ENCODE assay signal across 8 cellular contexts in genomic region chr18:63119647-63120046, GRCh38.
DNase-seq lines count a peak whose midpoint lies in the region; ATAC-seq, FAIRE-seq and TF ChIP-seq lines count a peak whose summit lies in the region.

No MANE protein-coding gene starts in this region.

- no peak overlapping the region for H3K4me3 Mint-ChIP-seq in nephron progenitor cell
- H3K4me3 Mint-ChIP-seq in CD4-positive, alpha-beta T cell = no peak overlapping the region

- CTCF ChIA-PET in HCT116 (lab: Charles Lee) (interaction anchor here (0.6 to 2.6 kb wide), 5 partner anchors 12 to 320 kb away, joined by 3 to 11 read pairs (median 5); no protein-coding TSS in a partner anchor), Panc1 (lab: Charles Lee) (interaction anchor here (0.6 kb wide), 1 partner anchor 9 kb away, joined by 4 read pairs; no protein-coding TSS in a partner anchor)
- CTCF ChIA-PET in CD4-positive, alpha-beta T cell (lab: Charles Lee) = interaction anchor here (1.6 kb wide), 1 partner anchor 203 kb away, joined by 5 read pairs; no protein-coding TSS in a partner anchor

- intact Hi-C loops in HCT116 (cut with micrococcal nuclease) = loop anchor here (1.0 to 5.0 kb wide), 2 partner anchors 204 to 223 kb away; no protein-coding TSS in a partner anchor
- intact Hi-C loops in Panc1 (cut with micrococcal nuclease; ENCODE audit: unreplicated experiment) = no loop called here
- intact Hi-C loops in CD4-positive, alpha-beta T cell (cut with DNase I, micrococcal nuclease) = no loop called here

- TF ChIP-seq CTCF in D721Med (IDR thresholded peaks at IDR 0.05; ENCODE audit: insufficient read depth, missing control alignments) (peak; percentile 48), HCT116 (IDR thresholded peaks at IDR 0.05 in 2 of 3, conservative IDR thresholded peaks at IDR 0.05 in 1 of 3; ENCODE audit: borderline replicate concordance in 1 of 3, insufficient read depth in 1 of 3, low read depth in 2 of 3, low read length in 2 of 3) (peak; percentile 43 to 66 (median 53); a peak in 4 of 6 replicates), Panc1 (IDR thresholded peaks at IDR 0.05) (peak; percentile 40), nephron progenitor cell (IDR thresholded peaks at IDR 0.05) (peak; percentile 39), coronary artery (IDR thresholded peaks at IDR 0.05) (no peak)
- TF ChIP-seq CTCF in CD4-positive, alpha-beta T cell (IDR thresholded peaks at IDR 0.05) = no peak

- peaks cover 6% of the 10 kb centered on the region; the same call in 1 of the 2 replicates for H3K27me3 ChIP-seq in HCT116 (ENCODE audit: insufficient read depth, low read length)
- H3K27me3 ChIP-seq in Panc1 (ENCODE audit: control insufficient read depth, insufficient read depth, low read length) = no peaks in the 10 kb centered on the region
- H3K27me3 ChIP-seq in CD4-positive, alpha-beta T cell (ENCODE audit: control insufficient read depth, insufficient read depth, low read length) = no peaks in the 10 kb centered on the region

- no peaks in the 10 kb centered on the region for H3K36me3 Mint-ChIP-seq in nephron progenitor cell (ENCODE audit: low read depth)
- H3K36me3 Mint-ChIP-seq in CD4-positive, alpha-beta T cell (ENCODE audit: low read depth) = no peaks in the 10 kb centered on the region

- POLR2A ChIA-PET in HCT116 (lab: Charles Lee) = interaction anchor here (0.8 kb wide), 1 partner anchor 320 kb away, joined by 3 read pairs; no protein-coding TSS in a partner anchor
- POLR2A ChIA-PET in Panc1 (lab: Charles Lee) = no interaction called here
- POLR2A ChIA-PET in CD4-positive, alpha-beta T cell (lab: Charles Lee) = no interaction called here

- H3K27ac Mint-ChIP-seq in nephron progenitor cell = no peak overlapping the region
- no peak overlapping the region for H3K27ac Mint-ChIP-seq in CD4-positive, alpha-beta T cell

- no peaks in the 10 kb centered on the region for H3K79me2 ChIP-seq in HCT116 (ENCODE audit: insufficient read depth, low read length)

- BruUV-seq in HCT116 (replicated peaks; lab: Mats Ljungman, UMichigan) (no TSS peak), Panc1 (replicated peaks; lab: Mats Ljungman, UMichigan) (no TSS peak)

- H3K9me3 ChIP-seq in HCT116 (ENCODE audit: control insufficient read depth in 1 of 2, insufficient read depth in 1 of 2, low read depth in 1 of 2, low read length in 2 of 2) = no peaks in the 10 kb centered on the region
- no peaks in the 10 kb centered on the region for H3K9me3 ChIP-seq in Panc1 (ENCODE audit: control insufficient read depth, insufficient read depth, low read depth, low read length)
- H3K9me3 ChIP-seq in CD4-positive, alpha-beta T cell (ENCODE audit: control insufficient read depth, low read length) = no peaks in the 10 kb centered on the region

- TF ChIP-seq POLR2A in HCT116 (IDR thresholded peaks at IDR 0.05; ENCODE audit: borderline replicate concordance, extremely low read depth, insufficient read depth, insufficient read length) = no peak

- no peaks in the 10 kb centered on the region for H3K9me3 Mint-ChIP-seq in nephron progenitor cell
- H3K9me3 Mint-ChIP-seq in CD4-positive, alpha-beta T cell = no peaks in the 10 kb centered on the region

- in situ Hi-C loops in Panc1 (cut with HindIII; ENCODE audit: low pct_unique_long_range_greater_than_20kb, low sequenced_read_pairs) = no loop called here

- ATAC-seq in HCT116 (peak; percentile 92), Panc1 (no peak)
- ATAC-seq in CD4-positive, alpha-beta T cell (ENCODE audit: poor library complexity) = no peak

- no peak overlapping the region for H3K9ac ChIP-seq in HCT116 (ENCODE audit: low read length)

- H2AFZ ChIP-seq in HCT116 (ENCODE audit: low read depth, low read length, poor library complexity, severe bottlenecking) = no peak overlapping the region

- TF ChIP-seq RAD21 in HCT116 (IDR thresholded peaks at IDR 0.05; ENCODE audit: low read depth) = peak; percentile 66

- no peak overlapping the region for H3K4me2 ChIP-seq in HCT116 (ENCODE audit: low read length)

- FAIRE-seq in D721Med (lab: Jason Lieb, UNC) = no peak

- DNase-seq in D721Med (ENCODE audit: insufficient read length, low spot score) (no peak), HCT116 (ENCODE audit: low read depth, low spot score) (peak; percentile 31), Panc1 (ENCODE audit: low read depth, low spot score) (no peak), dermis blood vessel endothelial cell (peak; percentile 53), nephron progenitor cell (no peak), coronary artery (ENCODE audit: low spot score) (no peak)
- DNase-seq in CD4-positive, alpha-beta T cell = no peak
- no peak for DNase-seq in activated CD4-positive, CD25-positive, alpha-beta regulatory T cell treated with anti-CD3 and anti-CD28 coated beads, Interleukin-2, amount 50 U/mL, for 72 hours

- RAD21 ChIA-PET in HCT116 (lab: Charles Lee; ENCODE audit: low non-redundant PET in 1 of 2, low total read pairs in 2 of 2, uncharacterized antibody in 2 of 2, unreplicated experiment in 2 of 2) = no interaction called here

- no peaks in the 10 kb centered on the region for H4K20me1 ChIP-seq in HCT116 (ENCODE audit: insufficient read depth)

- H3K27ac ChIP-seq in HCT116 (ENCODE audit: low read depth, low read length) (no peak overlapping the region), Panc1 (ENCODE audit: low read length) (no peak overlapping the region), coronary artery (no peak overlapping the region)
- H3K27ac ChIP-seq in CD4-positive, alpha-beta T cell (ENCODE audit: low read depth, low read length) = no peak overlapping the region

- peaks cover 12% of the 10 kb centered on the region for H3K27me3 Mint-ChIP-seq in nephron progenitor cell (ENCODE audit: low read depth, poor library complexity)
- H3K27me3 Mint-ChIP-seq in CD4-positive, alpha-beta T cell = no peaks in the 10 kb centered on the region

- no peaks in the 10 kb centered on the region for H3K36me3 ChIP-seq in HCT116 (ENCODE audit: control insufficient read depth in 1 of 2, insufficient read depth in 2 of 2, low read length in 2 of 2)
- no peaks in the 10 kb centered on the region for H3K36me3 ChIP-seq in Panc1 (ENCODE audit: control insufficient read depth, insufficient read depth, low read length)

- H3K4me1 ChIP-seq in HCT116 (ENCODE audit: control insufficient read depth in 1 of 2, insufficient read depth in 2 of 2, low read length in 2 of 2) = no peaks in the 10 kb centered on the region
- no peaks in the 10 kb centered on the region for H3K4me1 ChIP-seq in Panc1 (ENCODE audit: control insufficient read depth, insufficient read depth, low read length)

- H3K4me1 Mint-ChIP-seq in nephron progenitor cell = peaks cover 27% of the 10 kb centered on the region
- no peaks in the 10 kb centered on the region for H3K4me1 Mint-ChIP-seq in CD4-positive, alpha-beta T cell (ENCODE audit: low read depth)

- H3K4me3 ChIP-seq in HCT116 (replicated peaks in 1 of 2; ENCODE audit: low read depth in 1 of 2, low read length in 2 of 2) = no peak overlapping the region
- H3K4me3 ChIP-seq in Panc1 (ENCODE audit: low read depth in 2 of 2, low read length in 2 of 2) = no peak overlapping the region
- no peak overlapping the region for H3K4me3 ChIP-seq in coronary artery

- H3K9me2 ChIP-seq in HCT116 (ENCODE audit: insufficient read depth) = no peaks in the 10 kb centered on the region

TF ChIP-seq in HCT116, 20 proteins besides CTCF, POLR2A, EP300 and RAD21 (continues in another document):
- TF ChIP-seq ZNF274 (IDR thresholded peaks at IDR 0.05; ENCODE audit: low read depth, low read length) (no peak), TCF7L2 (IDR thresholded peaks at IDR 0.05; ENCODE audit: borderline replicate concordance, extremely low read depth, insufficient read depth, insufficient read length) (no peak), YY1 (IDR thresholded peaks at IDR 0.05; ENCODE audit: extremely low read depth, insufficient replicate concordance, low read depth, low read length) (no peak), FOSL1 (IDR thresholded peaks at IDR 0.05; ENCODE audit: low read depth) (no peak), ATF3 (IDR thresholded peaks at IDR 0.05) (no peak), ELF1 (IDR thresholded peaks at IDR 0.05; ENCODE audit: borderline replicate concordance, low read depth) (no peak), REST (IDR thresholded peaks at IDR 0.05; ENCODE audit: low read depth) (no peak), ZFX (IDR thresholded peaks at IDR 0.05) (no peak), CBX3 (IDR thresholded peaks at IDR 0.05; ENCODE audit: low read depth) (no peak), POLR2AphosphoS5 (IDR thresholded peaks at IDR 0.05; ENCODE audit: low read depth, low read length) (no peak)

Comparison
In these comparisons a context has a peak if more than half of its experiments do, and no peak if none do; other contexts are left out.
1. DNase-seq: peak in HCT116 (single experiment) and dermis blood vessel endothelial cell (single experiment); none in D721Med (single experiment), Panc1 (single experiment), nephron progenitor cell (single experiment), CD4-positive, alpha-beta T cell (0 of 10), coronary artery (single experiment) and activated CD4-positive, CD25-positive, alpha-beta regulatory T cell treated with anti-CD3 and anti-CD28 coated beads, Interleukin-2, amount 50 U/mL, for 72 hours (single experiment).
2. CTCF ChIP-seq: peak in D721Med (single experiment), HCT116 (3 of 3), Panc1 (single experiment) and nephron progenitor cell (single experiment); none in CD4-positive, alpha-beta T cell (single experiment) and coronary artery (single experiment).